ENCODE assay signal across 1 cellular context in genomic region chr5:107670927-107671741, GRCh38.
A peak's percentile ranks its signal among the peaks of the same experiment; 100 is the strongest.
TF ChIP-seq lines count a peak whose summit lies in the region.

TSS of gene EFNA5 (minus strand) at chr5:107670937.

TF ChIP-seq in HCT116, 20 proteins besides CTCF, POLR2A, EP300 and RAD21 (continued from another document):
- TF ChIP-seq MAX (IDR thresholded peaks at IDR 0.05) = peak; percentile 58
- TF ChIP-seq JUND (IDR thresholded peaks at IDR 0.05) = no peak
- no peak for TF ChIP-seq EZH2phosphoT487 (IDR thresholded peaks at IDR 0.05; ENCODE audit: borderline replicate concordance)
- TF ChIP-seq REST (IDR thresholded peaks at IDR 0.05; ENCODE audit: low read depth) = no peak
- TF ChIP-seq CBX3 (IDR thresholded peaks at IDR 0.05; ENCODE audit: low read depth) = no peak
